In the genomic region with DNA sequence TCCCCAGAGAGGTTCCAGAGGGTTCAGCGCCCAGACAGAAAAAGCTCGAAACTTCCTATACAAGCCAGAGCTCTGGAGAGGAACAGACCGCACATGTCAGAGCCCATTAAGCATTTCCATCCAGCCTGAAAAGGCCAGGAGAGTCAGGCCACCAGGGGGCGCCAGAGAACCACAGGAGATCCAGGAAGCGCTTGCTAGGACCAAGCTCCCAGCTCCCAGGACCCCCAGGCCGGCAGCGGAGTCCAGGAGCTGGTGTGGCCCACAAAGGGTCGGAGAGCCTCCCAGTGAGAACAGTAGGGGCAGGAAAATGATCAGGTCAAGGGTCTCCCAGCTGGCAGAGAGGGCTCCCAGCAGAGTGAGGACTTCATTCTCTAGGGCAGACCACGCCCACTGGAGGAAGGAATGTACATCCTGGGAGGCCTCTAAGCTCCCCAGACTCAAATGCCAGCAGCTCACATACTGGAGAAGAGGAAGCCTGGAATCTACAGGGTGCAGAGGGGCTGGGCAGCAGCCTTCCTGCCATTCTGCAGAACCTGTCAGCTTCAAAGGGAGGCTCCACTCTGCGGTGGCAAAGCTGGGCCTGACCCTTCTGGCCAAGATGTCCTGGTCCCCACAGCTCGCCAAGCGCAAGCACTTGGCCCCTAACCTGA, we compare ENCODE assay signal across 1 cellular context.
TF ChIP-seq lines count a peak whose summit lies in the region.

No MANE protein-coding gene starts in this region.

TF ChIP-seq in HepG2, 621 proteins besides CTCF, POLR2A, EP300 and RAD21 (continued from another document and continues in another):
- TF ChIP-seq, protein P1, sequence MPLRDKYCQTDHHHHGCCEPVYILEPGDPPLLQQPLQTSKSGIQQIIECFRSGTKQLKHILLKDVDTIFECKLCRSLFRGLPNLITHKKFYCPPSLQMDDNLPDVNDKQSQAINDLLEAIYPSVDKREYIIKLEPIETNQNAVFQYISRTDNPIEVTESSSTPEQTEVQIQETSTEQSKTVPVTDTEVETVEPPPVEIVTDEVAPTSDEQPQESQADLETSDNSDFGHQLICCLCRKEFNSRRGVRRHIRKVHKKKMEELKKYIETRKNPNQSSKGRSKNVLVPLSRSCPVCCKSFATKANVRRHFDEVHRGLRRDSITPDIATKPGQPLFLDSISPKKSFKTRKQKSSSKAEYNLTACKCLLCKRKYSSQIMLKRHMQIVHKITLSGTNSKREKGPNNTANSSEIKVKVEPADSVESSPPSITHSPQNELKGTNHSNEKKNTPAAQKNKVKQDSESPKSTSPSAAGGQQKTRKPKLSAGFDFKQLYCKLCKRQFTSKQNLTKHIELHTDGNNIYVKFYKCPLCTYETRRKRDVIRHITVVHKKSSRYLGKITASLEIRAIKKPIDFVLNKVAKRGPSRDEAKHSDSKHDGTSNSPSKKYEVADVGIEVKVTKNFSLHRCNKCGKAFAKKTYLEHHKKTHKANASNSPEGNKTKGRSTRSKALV (CRISPR knock-in tag; IDR thresholded peaks at IDR 0.05): 0 out of 2 replicates have a peak, but pooled peaks have one; percentile 35
- no peak for TF ChIP-seq HNRNPK (IDR thresholded peaks at IDR 0.05; ENCODE audit: low read depth, low read length, poor library complexity, severe bottlenecking)
- no peak for TF ChIP-seq BRCA1 (CRISPR knock-in tag; IDR thresholded peaks at IDR 0.05)
- TF ChIP-seq, protein P2, sequence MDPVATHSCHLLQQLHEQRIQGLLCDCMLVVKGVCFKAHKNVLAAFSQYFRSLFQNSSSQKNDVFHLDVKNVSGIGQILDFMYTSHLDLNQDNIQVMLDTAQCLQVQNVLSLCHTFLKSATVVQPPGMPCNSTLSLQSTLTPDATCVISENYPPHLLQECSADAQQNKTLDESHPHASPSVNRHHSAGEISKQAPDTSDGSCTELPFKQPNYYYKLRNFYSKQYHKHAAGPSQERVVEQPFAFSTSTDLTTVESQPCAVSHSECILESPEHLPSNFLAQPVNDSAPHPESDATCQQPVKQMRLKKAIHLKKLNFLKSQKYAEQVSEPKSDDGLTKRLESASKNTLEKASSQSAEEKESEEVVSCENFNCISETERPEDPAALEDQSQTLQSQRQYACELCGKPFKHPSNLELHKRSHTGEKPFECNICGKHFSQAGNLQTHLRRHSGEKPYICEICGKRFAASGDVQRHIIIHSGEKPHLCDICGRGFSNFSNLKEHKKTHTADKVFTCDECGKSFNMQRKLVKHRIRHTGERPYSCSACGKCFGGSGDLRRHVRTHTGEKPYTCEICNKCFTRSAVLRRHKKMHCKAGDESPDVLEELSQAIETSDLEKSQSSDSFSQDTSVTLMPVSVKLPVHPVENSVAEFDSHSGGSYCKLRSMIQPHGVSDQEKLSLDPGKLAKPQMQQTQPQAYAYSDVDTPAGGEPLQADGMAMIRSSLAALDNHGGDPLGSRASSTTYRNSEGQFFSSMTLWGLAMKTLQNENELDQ (CRISPR knock-in tag; IDR thresholded peaks at IDR 0.05; ENCODE audit: borderline replicate concordance): no peak
- no peak for TF ChIP-seq HIVEP1 (CRISPR knock-in tag; IDR thresholded peaks at IDR 0.05)
- TF ChIP-seq UBTF (CRISPR knock-in tag; IDR thresholded peaks at IDR 0.05): peak; percentile 45; the same call in 1 of the 2 replicates
- TF ChIP-seq ZFP62 (CRISPR knock-in tag; IDR thresholded peaks at IDR 0.05): no peak
- peak; percentile 72; the same call in 1 of the 2 replicates for TF ChIP-seq MEF2D (CRISPR knock-in tag; IDR thresholded peaks at IDR 0.05)
- no peak for TF ChIP-seq SMARCE1 (IDR thresholded peaks at IDR 0.05; ENCODE audit: borderline replicate concordance)
- no peak for TF ChIP-seq ZNF562 (CRISPR knock-in tag; IDR thresholded peaks at IDR 0.05; ENCODE audit: borderline replicate concordance)
- 0 out of 2 replicates have a peak, but pooled peaks have one; percentile 45 for TF ChIP-seq ZNF558 (CRISPR knock-in tag; IDR thresholded peaks at IDR 0.05; ENCODE audit: borderline replicate concordance)
- TF ChIP-seq, protein P3, sequence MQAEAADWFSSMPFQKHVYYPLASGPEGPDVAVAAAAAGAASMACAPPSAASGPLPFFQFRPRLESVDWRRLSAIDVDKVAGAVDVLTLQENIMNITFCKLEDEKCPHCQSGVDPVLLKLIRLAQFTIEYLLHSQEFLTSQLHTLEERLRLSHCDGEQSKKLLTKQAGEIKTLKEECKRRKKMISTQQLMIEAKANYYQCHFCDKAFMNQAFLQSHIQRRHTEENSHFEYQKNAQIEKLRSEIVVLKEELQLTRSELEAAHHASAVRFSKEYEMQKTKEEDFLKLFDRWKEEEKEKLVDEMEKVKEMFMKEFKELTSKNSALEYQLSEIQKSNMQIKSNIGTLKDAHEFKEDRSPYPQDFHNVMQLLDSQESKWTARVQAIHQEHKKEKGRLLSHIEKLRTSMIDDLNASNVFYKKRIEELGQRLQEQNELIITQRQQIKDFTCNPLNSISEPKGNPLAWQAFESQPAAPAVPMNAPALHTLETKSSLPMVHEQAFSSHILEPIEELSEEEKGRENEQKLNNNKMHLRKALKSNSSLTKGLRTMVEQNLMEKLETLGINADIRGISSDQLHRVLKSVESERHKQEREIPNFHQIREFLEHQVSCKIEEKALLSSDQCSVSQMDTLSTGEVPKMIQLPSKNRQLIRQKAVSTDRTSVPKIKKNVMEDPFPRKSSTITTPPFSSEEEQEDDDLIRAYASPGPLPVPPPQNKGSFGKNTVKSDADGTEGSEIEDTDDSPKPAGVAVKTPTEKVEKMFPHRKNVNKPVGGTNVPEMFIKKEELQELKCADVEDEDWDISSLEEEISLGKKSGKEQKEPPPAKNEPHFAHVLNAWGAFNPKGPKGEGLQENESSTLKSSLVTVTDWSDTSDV (CRISPR knock-in tag; IDR thresholded peaks at IDR 0.05): no peak
- peak; percentile 44; the same call in 1 of the 2 replicates for TF ChIP-seq THAP11 (CRISPR knock-in tag; IDR thresholded peaks at IDR 0.05)
- no peak for TF ChIP-seq SNAI1 (CRISPR knock-in tag; IDR thresholded peaks at IDR 0.05; ENCODE audit: borderline replicate concordance)
- TF ChIP-seq ISL2 (CRISPR knock-in tag; IDR thresholded peaks at IDR 0.05): peak; percentile 39; the same call in 1 of the 2 replicates
- TF ChIP-seq, protein P4, sequence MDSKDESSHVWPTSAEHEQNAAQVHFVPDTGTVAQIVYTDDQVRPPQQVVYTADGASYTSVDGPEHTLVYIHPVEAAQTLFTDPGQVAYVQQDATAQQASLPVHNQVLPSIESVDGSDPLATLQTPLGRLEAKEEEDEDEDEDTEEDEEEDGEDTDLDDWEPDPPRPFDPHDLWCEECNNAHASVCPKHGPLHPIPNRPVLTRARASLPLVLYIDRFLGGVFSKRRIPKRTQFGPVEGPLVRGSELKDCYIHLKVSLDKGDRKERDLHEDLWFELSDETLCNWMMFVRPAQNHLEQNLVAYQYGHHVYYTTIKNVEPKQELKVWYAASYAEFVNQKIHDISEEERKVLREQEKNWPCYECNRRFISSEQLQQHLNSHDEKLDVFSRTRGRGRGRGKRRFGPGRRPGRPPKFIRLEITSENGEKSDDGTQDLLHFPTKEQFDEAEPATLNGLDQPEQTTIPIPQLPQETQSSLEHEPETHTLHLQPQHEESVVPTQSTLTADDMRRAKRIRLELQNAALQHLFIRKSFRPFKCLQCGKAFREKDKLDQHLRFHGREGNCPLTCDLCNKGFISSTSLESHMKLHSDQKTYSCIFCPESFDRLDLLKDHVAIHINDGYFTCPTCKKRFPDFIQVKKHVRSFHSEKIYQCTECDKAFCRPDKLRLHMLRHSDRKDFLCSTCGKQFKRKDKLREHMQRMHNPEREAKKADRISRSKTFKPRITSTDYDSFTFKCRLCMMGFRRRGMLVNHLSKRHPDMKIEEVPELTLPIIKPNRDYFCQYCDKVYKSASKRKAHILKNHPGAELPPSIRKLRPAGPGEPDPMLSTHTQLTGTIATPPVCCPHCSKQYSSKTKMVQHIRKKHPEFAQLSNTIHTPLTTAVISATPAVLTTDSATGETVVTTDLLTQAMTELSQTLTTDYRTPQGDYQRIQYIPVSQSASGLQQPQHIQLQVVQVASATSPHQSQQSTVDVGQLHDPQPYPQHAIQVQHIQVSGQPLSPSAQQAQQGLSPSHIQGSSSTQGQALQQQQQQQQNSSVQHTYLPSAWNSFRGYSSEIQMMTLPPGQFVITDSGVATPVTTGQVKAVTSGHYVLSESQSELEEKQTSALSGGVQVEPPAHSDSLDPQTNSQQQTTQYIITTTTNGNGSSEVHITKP (CRISPR knock-in tag; IDR thresholded peaks at IDR 0.05; ENCODE audit: low read depth): 0 out of 2 replicates have a peak, but pooled peaks have one; percentile 27
- TF ChIP-seq NCOA5 (CRISPR knock-in tag; IDR thresholded peaks at IDR 0.05): no peak
- no peak for TF ChIP-seq RAD51 (IDR thresholded peaks at IDR 0.05; ENCODE audit: borderline replicate concordance)
- no peak for TF ChIP-seq ZNF552 (CRISPR knock-in tag; IDR thresholded peaks at IDR 0.05; ENCODE audit: borderline replicate concordance)
- peak; percentile 72; the same call in 1 of the 2 replicates for TF ChIP-seq ZBTB7B (CRISPR knock-in tag; IDR thresholded peaks at IDR 0.05)
- TF ChIP-seq ZNF205 (CRISPR knock-in tag; IDR thresholded peaks at IDR 0.05): 0 out of 2 replicates have a peak, but pooled peaks have one; percentile 26
- TF ChIP-seq SAFB2 (CRISPR knock-in tag; IDR thresholded peaks at IDR 0.05; ENCODE audit: borderline replicate concordance, low read depth): no peak
- no peak for TF ChIP-seq PLSCR1 (CRISPR knock-in tag; IDR thresholded peaks at IDR 0.05; ENCODE audit: borderline replicate concordance)
- TF ChIP-seq ETV6 (CRISPR knock-in tag; conservative IDR thresholded peaks at IDR 0.05): no peak
- TF ChIP-seq SMC3 (IDR thresholded peaks at IDR 0.05; ENCODE audit: low read length): peak; percentile 76
- no peak for TF ChIP-seq NCOA1 (CRISPR knock-in tag; IDR thresholded peaks at IDR 0.05)
- TF ChIP-seq ZNF781 (CRISPR knock-in tag; IDR thresholded peaks at IDR 0.05; ENCODE audit: borderline replicate concordance, not compliant biosample characterization): peak; percentile 58
- no peak for TF ChIP-seq GZF1 (CRISPR knock-in tag; IDR thresholded peaks at IDR 0.05)
- TF ChIP-seq ZNF841 (CRISPR knock-in tag; IDR thresholded peaks at IDR 0.05; ENCODE audit: borderline replicate concordance): no peak
- TF ChIP-seq MBNL3 (CRISPR knock-in tag; conservative IDR thresholded peaks at IDR 0.05): no peak
- TF ChIP-seq HNRNPH1 (optimal IDR thresholded peaks at IDR 0.05; ENCODE audit: low read depth, low read length): no peak
- no peak for TF ChIP-seq ZC3H4 (CRISPR knock-in tag; IDR thresholded peaks at IDR 0.05; ENCODE audit: borderline replicate concordance)
- no peak for TF ChIP-seq ZNF296 (CRISPR knock-in tag; conservative IDR thresholded peaks at IDR 0.05)
- TF ChIP-seq SETDB1 (CRISPR knock-in tag; IDR thresholded peaks at IDR 0.05; ENCODE audit: borderline replicate concordance): no peak
- TF ChIP-seq, protein P5, sequence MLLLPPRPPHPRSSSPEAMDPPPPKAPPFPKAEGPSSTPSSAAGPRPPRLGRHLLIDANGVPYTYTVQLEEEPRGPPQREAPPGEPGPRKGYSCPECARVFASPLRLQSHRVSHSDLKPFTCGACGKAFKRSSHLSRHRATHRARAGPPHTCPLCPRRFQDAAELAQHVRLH (CRISPR knock-in tag; IDR thresholded peaks at IDR 0.05; ENCODE audit: borderline replicate concordance, low read depth): 0 out of 2 replicates have a peak, but pooled peaks have one; percentile 21
- TF ChIP-seq NFKB2 (CRISPR knock-in tag; IDR thresholded peaks at IDR 0.05; ENCODE audit: borderline replicate concordance): peak; percentile 40; the same call in 1 of the 2 replicates
- TF ChIP-seq ZNF678 (CRISPR knock-in tag; IDR thresholded peaks at IDR 0.05): no peak
- no peak for TF ChIP-seq MAZ (IDR thresholded peaks at IDR 0.05; ENCODE audit: borderline replicate concordance, low read depth, low read length)
- TF ChIP-seq MAZ (CRISPR knock-in tag; IDR thresholded peaks at IDR 0.05; ENCODE audit: low read depth): no peak; the same call in 1 of the 2 replicates
- no peak for TF ChIP-seq THRA (CRISPR knock-in tag; IDR thresholded peaks at IDR 0.05; ENCODE audit: borderline replicate concordance)
- no peak for TF ChIP-seq GFI1 (CRISPR knock-in tag; IDR thresholded peaks at IDR 0.05; ENCODE audit: borderline replicate concordance)
- no peak for TF ChIP-seq PCBP2 (optimal IDR thresholded peaks at IDR 0.05; ENCODE audit: low read depth, low read length, poor library complexity, severe bottlenecking)
